ENCODE assay signal across 20 cellular contexts in genomic region chr11:26677566-26677965, GRCh38. TPM values are rescaled to one million over a fixed set of nuclear protein-coding genes. Genes with fewer than 3 reads are reported as not detected.
"Had no signal": no experiment of that assay in that cellular context is flagged by ENCODE, and none has a peak within 500 bp of the region (broad histone marks: within the 10 kb centered on the region; RNA-seq: fewer than 3 reads in every experiment).

No MANE protein-coding gene starts in this region.

- H3K27me3 ChIP-seq: thyroid gland, uterus had no signal

- ATAC-seq: activated CD8-positive, alpha-beta memory T cell treated with anti-CD3 and anti-CD28 coated beads, Interleukin-2, amount 10 ng/mL, durations not matched to agents 7 days and 5 days had no signal

- H3K36me3 ChIP-seq: left ventricle myocardium inferior, thyroid gland, uterus had no signal

- H3K9me3 ChIP-seq: left ventricle myocardium inferior, thyroid gland, uterus had no signal

- DNase-seq: activated B cell treated with CpG ODN at 0.5 μM for 24 hours; activated CD4-positive, alpha-beta memory T cell treated with anti-CD3 and anti-CD28 coated beads for 36 hours; activated CD4-positive, alpha-beta T cell treated with anti-CD3 and anti-CD28 coated beads for 4 hours; activated CD8-positive, alpha-beta memory T cell treated with anti-CD3 and anti-CD28 coated beads, Interleukin-2, amount 10 ng/mL, durations not matched to agents 7 days and 5 days; dermis blood vessel endothelial cell; effector memory CD4-positive, alpha-beta T cell; head of caudate nucleus; left ventricle myocardium inferior; nephron progenitor cell; occipital lobe; posterior cingulate gyrus; retina; stimulated activated CD4-positive, alpha-beta T cell treated with anti-CD3 and anti-CD28 coated beads, Interleukin-12 subunit alpha, Interleukin-12 subunit beta, amount 100 ng/mL, for 4 hours; stimulated activated CD4-positive, alpha-beta T cell treated with anti-CD3 and anti-CD28 coated beads, Interleukin-1b, Interleukin-23, amount 100 ng/mL, for 48 hours; stimulated activated CD8-positive, alpha-beta memory T cell treated with anti-CD3 and anti-CD28 coated beads, Interleukin-4, amount 100 ng/mL, for 48 hours; stimulated activated naive CD4-positive, alpha-beta T cell; thyroid gland; uterus had no signal

- H3K4me1 ChIP-seq: left ventricle myocardium inferior, thyroid gland, uterus had no signal

- H3K27ac ChIP-seq: left ventricle myocardium inferior, thyroid gland, uterus had no signal

- H3K4me3 ChIP-seq: left ventricle myocardium inferior, thyroid gland, uterus had no signal

RNA-seq across cellular contexts. Expression of gene SLC5A12, which starts 44.3 kb away (rescaled TPM):
- total RNA-seq: activated B cell treated with CpG ODN at 0.5 μM for 24 hours; activated CD4-positive, alpha-beta memory T cell treated with anti-CD3 and anti-CD28 coated beads for 36 hours; activated CD8-positive, alpha-beta memory T cell treated with anti-CD3 and anti-CD28 coated beads, Interleukin-2, amount 10 ng/mL, durations not matched to agents 7 days and 5 days; dermis blood vessel endothelial cell; endothelial cell of umbilical vein; kidney epithelial cell; left ventricle myocardium inferior; thyroid gland had no signal
- polyA plus RNA-seq: endothelial cell of umbilical vein had no signal
